ENCODE assay signal across 18 cellular contexts in the genomic region with DNA sequence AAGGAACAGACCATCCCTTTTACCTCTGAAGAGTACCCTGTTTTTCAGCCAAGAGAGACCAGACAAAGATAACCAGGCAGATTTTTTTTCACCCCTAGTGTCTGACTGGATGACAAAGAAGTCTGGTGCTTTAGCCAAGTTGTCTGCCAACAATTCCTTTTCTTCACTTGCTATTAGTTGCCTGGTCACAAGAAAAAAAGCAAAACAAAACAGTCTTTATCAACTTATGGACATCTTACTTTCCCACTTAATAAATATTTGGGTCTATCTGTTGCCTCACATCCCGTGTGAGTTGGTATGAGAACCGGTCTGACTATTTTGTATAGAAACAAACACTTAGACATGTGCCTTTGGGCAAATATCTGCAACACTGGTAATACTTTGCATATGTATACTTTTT.
DNase-seq lines count a peak whose midpoint lies in the region; ATAC-seq and TF ChIP-seq lines count a peak whose summit lies in the region.
"Had no signal": no experiment of that assay in that cellular context is flagged by ENCODE, and none has a peak within 500 bp of the region (broad histone marks: within the 10 kb centered on the region; RNA-seq: fewer than 3 reads in every experiment).

No MANE protein-coding gene starts in this region.

- WGBS in body of pancreas, 2 donors: 51 to 55% methylated on average over 2 of the region's 2 CpGs

- peak; percentile 79 for DNase-seq in GM04503 (ENCODE audit: low read depth)
- DNase-seq in fibroblast of peridontal ligament (ENCODE audit: extremely low read depth): peak; percentile 61
- DNase-seq in stromal cell of bone marrow (ENCODE audit: low read depth): peak; percentile 61
- no peak for DNase-seq in body of pancreas
- DNase-seq in NCI-H2081 (lab: John Stamatoyannopoulos, UW): no peak
- DNase-seq in left ventricle myocardium inferior: no peak
- DNase-seq: activated naive CD4-positive, alpha-beta T cell treated with anti-CD3 and anti-CD28 coated beads for 36 hours; CD8-positive, alpha-beta memory T cell; effector CD4-positive, alpha-beta T cell; GDM1; NCI-H2029; NCI-H774; stimulated activated CD4-positive, alpha-beta T cell treated with anti-CD3 and anti-CD28 coated beads, Interleukin-1b, Interleukin-23, amount 100 ng/mL, for 48 hours; T-helper 2 cell had no signal

- intact Hi-C loops in body of pancreas (cut with DNase I) (no loop called here), left ventricle myocardium inferior (cut with micrococcal nuclease) (no loop called here)

- H3K9me3 ChIP-seq in body of pancreas (no peaks in the 10 kb centered on the region), left ventricle myocardium inferior (replicated peaks) (no peaks in the 10 kb centered on the region)
- H3K9me3 ChIP-seq: suprapubic skin had no signal

- no peaks in the 10 kb centered on the region for H3K4me1 ChIP-seq in body of pancreas
- peaks cover 6% of the 10 kb centered on the region for H3K4me1 ChIP-seq in left ventricle myocardium inferior

- no peak for TF ChIP-seq POLR2A in body of pancreas (IDR thresholded peaks at IDR 0.05)

- no peaks in the 10 kb centered on the region for H3K36me3 ChIP-seq in body of pancreas (replicated peaks in 1 of 2; ENCODE audit: insufficient read depth in 1 of 2, low read depth in 2 of 2)
- no peaks in the 10 kb centered on the region for H3K36me3 ChIP-seq in left ventricle myocardium inferior
- H3K36me3 ChIP-seq: cardiac muscle cell, suprapubic skin had no signal

- H3K27ac ChIP-seq in body of pancreas (no peak overlapping the region), left ventricle myocardium inferior (replicated peaks) (no peak overlapping the region)
- H3K27ac ChIP-seq: cardiac muscle cell had no signal

- ATAC-seq in SK-N-SH treated with all-trans-retinoic acid at 6 μM for 48 hours: peak; percentile 86
- no peak for ATAC-seq in body of pancreas
- ATAC-seq: HepG2 had no signal

- no peak for TF ChIP-seq CTCF in body of pancreas (IDR thresholded peaks at IDR 0.05)
- TF ChIP-seq CTCF in left ventricle myocardium inferior (IDR thresholded peaks at IDR 0.05; ENCODE audit: borderline replicate concordance): no peak

- H3K27me3 ChIP-seq in body of pancreas (no peaks in the 10 kb centered on the region), left ventricle myocardium inferior (ENCODE audit: low read depth) (no peaks in the 10 kb centered on the region)
- H3K27me3 ChIP-seq: cardiac muscle cell, suprapubic skin had no signal

- H3K4me3 ChIP-seq in body of pancreas (no peak overlapping the region), left ventricle myocardium inferior (no peak overlapping the region)
- H3K4me3 ChIP-seq: cardiac muscle cell, suprapubic skin had no signal

TF ChIP-seq in SK-N-SH treated with all-trans-retinoic acid at 6 μM for 48 hours, 23 proteins besides CTCF, POLR2A, EP300 and RAD21:
- peak; percentile 96 for TF ChIP-seq ISL1 (CRISPR knock-in tag; IDR thresholded peaks at IDR 0.05)
- TF ChIP-seq OSR1 (CRISPR knock-in tag; IDR thresholded peaks at IDR 0.05): no peak

Comparison
In these comparisons a context has a peak if more than half of its experiments do, and no peak if none do; other contexts are left out.
1. DNase-seq: peak in GM04503 (single experiment), fibroblast of peridontal ligament (single experiment) and stromal cell of bone marrow (single experiment); none in body of pancreas (0 of 4), NCI-H2081 (0 of 2) and left ventricle myocardium inferior (single experiment).